8 cellular contexts compared by ENCODE assay signal in the genomic region with DNA sequence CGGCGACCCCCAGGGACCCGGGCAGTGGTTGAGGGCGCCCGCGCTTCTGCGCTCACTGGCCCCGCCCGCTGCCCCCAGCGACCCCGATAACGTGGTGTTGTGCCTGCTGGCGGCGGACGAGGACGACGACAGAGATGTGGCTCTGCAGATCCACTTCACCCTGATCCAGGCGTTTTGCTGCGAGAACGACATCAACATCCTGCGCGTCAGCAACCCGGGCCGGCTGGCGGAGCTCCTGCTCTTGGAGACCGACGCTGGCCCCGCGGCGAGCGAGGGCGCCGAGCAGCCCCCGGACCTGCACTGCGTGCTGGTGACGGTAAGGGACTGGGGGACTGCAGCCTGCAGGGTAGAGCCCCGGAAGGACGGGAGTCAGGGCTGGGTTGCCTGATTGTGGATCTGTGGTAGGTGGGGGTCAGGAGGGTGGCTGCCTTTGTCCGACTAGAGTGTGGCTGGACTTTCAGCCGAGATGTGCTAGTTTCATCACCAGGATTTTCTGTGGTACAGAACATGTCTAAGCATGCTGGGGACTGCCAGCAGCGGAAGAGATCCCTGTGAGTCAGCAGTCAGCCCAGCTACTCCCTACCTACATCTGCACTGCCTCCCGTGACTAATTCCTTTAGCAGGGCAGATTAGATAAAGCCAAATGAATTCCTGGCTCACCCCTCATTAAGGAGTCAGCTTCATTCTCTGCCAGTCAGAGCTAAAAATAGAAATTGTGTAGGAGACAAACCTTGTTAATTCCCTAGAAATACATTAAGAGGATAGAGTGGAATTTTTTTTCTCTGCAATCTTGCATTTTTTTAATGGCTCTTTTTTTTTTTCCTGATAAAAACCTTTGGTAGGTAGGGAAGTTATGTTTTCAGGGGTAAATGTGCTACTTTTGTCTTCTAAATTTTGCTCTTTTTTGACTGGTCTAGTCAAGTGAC. TPM values are rescaled to one million over a fixed set of nuclear protein-coding genes. Genes with fewer than 3 reads are reported as not detected.
DNase-seq lines count a peak whose midpoint lies in the region; ATAC-seq and TF ChIP-seq lines count a peak whose summit lies in the region.

No MANE protein-coding gene starts in this region.

- POLR2A ChIA-PET in CD4-positive, alpha-beta T cell (lab: Charles Lee): interaction anchor here (0.8 to 3.7 kb wide), 11 partner anchors 10 to 762 kb away, joined by 3 to 74 read pairs (median 9); a partner anchor contains a TSS
- POLR2A ChIA-PET in activated CD8-positive, alpha-beta T cell treated with anti-CD3 and anti-CD28 coated beads for 36 hours (lab: Charles Lee): interaction anchor here (0.6 to 5.0 kb wide), 10 partner anchors 10 to 354 kb away, joined by 3 to 33 read pairs (median 4); no protein-coding TSS in a partner anchor

- H3K27me3 Mint-ChIP-seq in CD4-positive, alpha-beta T cell: no peaks in the 10 kb centered on the region
- H3K27me3 Mint-ChIP-seq in activated CD8-positive, alpha-beta T cell treated with anti-CD3 and anti-CD28 coated beads for 36 hours: no peaks in the 10 kb centered on the region

- no peak overlapping the region for H3K27ac ChIP-seq in CD4-positive, alpha-beta T cell (ENCODE audit: low read depth, low read length)

- peaks cover 28% of the 10 kb centered on the region for H3K4me1 Mint-ChIP-seq in CD4-positive, alpha-beta T cell (ENCODE audit: low read depth)
- H3K4me1 Mint-ChIP-seq in activated CD8-positive, alpha-beta T cell treated with anti-CD3 and anti-CD28 coated beads for 36 hours (ENCODE audit: low read depth): peaks cover 52% of the 10 kb centered on the region

- no peaks in the 10 kb centered on the region for H3K9me3 ChIP-seq in CD4-positive, alpha-beta T cell (ENCODE audit: control insufficient read depth, low read length)

- DNase-seq in CD4-positive, alpha-beta T cell: peak; percentile 28 to 70 (median 51)
- DNase-seq in NCI-H82 (lab: John Stamatoyannopoulos, UW) (peak; percentile 97), lung microvascular endothelial cell (ENCODE audit: low read depth in 2 of 2) (peak; percentile 90 to 95)
- peak; percentile 74 for DNase-seq in activated CD8-positive, alpha-beta T cell treated with anti-CD3 and anti-CD28 coated beads for 36 hours
- DNase-seq in effector CD8-positive, alpha-beta T cell (lab: John Stamatoyannopoulos, UW): peak; percentile 39
- DNase-seq in stimulated activated CD8-positive, alpha-beta memory T cell treated with anti-CD3 and anti-CD28 coated beads, Interleukin-15, amount 100 ng/mL, for 1 hour (ENCODE audit: low read depth): peak; percentile 10

- peak overlapping the region; percentile 98 for H3K4me3 Mint-ChIP-seq in CD4-positive, alpha-beta T cell
- peak overlapping the region; percentile 90 for H3K4me3 Mint-ChIP-seq in activated CD8-positive, alpha-beta T cell treated with anti-CD3 and anti-CD28 coated beads for 36 hours

- intact Hi-C loops in CD4-positive, alpha-beta T cell (cut with DNase I, micrococcal nuclease): loop anchor here (2.0 to 10.0 kb wide), 4 partner anchors 72 to 1342 kb away; a partner anchor contains a TSS
- intact Hi-C loops in activated CD8-positive, alpha-beta T cell treated with anti-CD3 and anti-CD28 coated beads for 36 hours (cut with micrococcal nuclease): loop anchor here (5.0 to 10.0 kb wide), 2 partner anchors 51 to 352 kb away; no protein-coding TSS in a partner anchor

- peak; percentile 38 for ATAC-seq in CD4-positive, alpha-beta T cell (ENCODE audit: poor library complexity)
- ATAC-seq in GM19395 (IDR thresholded peaks at IDR 0.05; ENCODE audit: unreplicated experiment) (peak; percentile 30), HG03565 (IDR thresholded peaks at IDR 0.05; ENCODE audit: unreplicated experiment) (peak; percentile 15)
- peak; percentile 19 for ATAC-seq in activated CD8-positive, alpha-beta T cell treated with anti-CD3 and anti-CD28 coated beads for 36 hours

- H3K9me3 Mint-ChIP-seq in CD4-positive, alpha-beta T cell: no peaks in the 10 kb centered on the region
- no peaks in the 10 kb centered on the region for H3K9me3 Mint-ChIP-seq in activated CD8-positive, alpha-beta T cell treated with anti-CD3 and anti-CD28 coated beads for 36 hours

- H3K36me3 Mint-ChIP-seq in CD4-positive, alpha-beta T cell (ENCODE audit: low read depth): peaks cover 16% of the 10 kb centered on the region
- peaks cover 34% of the 10 kb centered on the region for H3K36me3 Mint-ChIP-seq in activated CD8-positive, alpha-beta T cell treated with anti-CD3 and anti-CD28 coated beads for 36 hours (ENCODE audit: low read depth)

- CTCF ChIA-PET in CD4-positive, alpha-beta T cell (lab: Charles Lee): interaction anchor here (1.4 kb wide), 1 partner anchor 12 kb away, joined by 4 read pairs; no protein-coding TSS in a partner anchor
- CTCF ChIA-PET in activated CD8-positive, alpha-beta T cell treated with anti-CD3 and anti-CD28 coated beads for 36 hours (lab: Charles Lee): interaction anchor here (0.7 to 4.3 kb wide), 7 partner anchors 10 to 151 kb away, joined by 3 to 30 read pairs (median 4); no protein-coding TSS in a partner anchor

- H3K27ac Mint-ChIP-seq in CD4-positive, alpha-beta T cell: peak overlapping the region; percentile 89
- peak overlapping the region; percentile 97 for H3K27ac Mint-ChIP-seq in activated CD8-positive, alpha-beta T cell treated with anti-CD3 and anti-CD28 coated beads for 36 hours

- TF ChIP-seq CTCF in CD4-positive, alpha-beta T cell (IDR thresholded peaks at IDR 0.05): no peak
- TF ChIP-seq CTCF in activated CD8-positive, alpha-beta T cell treated with anti-CD3 and anti-CD28 coated beads for 36 hours (IDR thresholded peaks at IDR 0.05): no peak

- no peaks in the 10 kb centered on the region for H3K27me3 ChIP-seq in CD4-positive, alpha-beta T cell (ENCODE audit: control insufficient read depth, insufficient read depth, low read length)

RNA-seq across cellular contexts. Expression of a gene that starts 1.5 kb away (rescaled TPM):
- total RNA-seq in CD4-positive, alpha-beta T cell: 100 to 1,000 TPM; 136 to 140 TPM
- total RNA-seq in activated CD8-positive, alpha-beta T cell treated with anti-CD3 and anti-CD28 coated beads for 36 hours: 10 to 100 TPM; 33.5 to 34.3 TPM
- total RNA-seq in lung microvascular endothelial cell: 10.9 and 27.2 TPM in 2 replicates

Comparison
In these comparisons a context has a peak if more than half of its experiments do, and no peak if none do; other contexts are left out.
1. DNase-seq: peak in every context shown above with its lines; median percentile 97 in NCI-H82; 92 in lung microvascular endothelial cell; 74 in activated CD8-positive, alpha-beta T cell treated with anti-CD3 and anti-CD28 coated beads for 36 hours; 51 in CD4-positive, alpha-beta T cell; 39 in effector CD8-positive, alpha-beta T cell; 10 in stimulated activated CD8-positive, alpha-beta memory T cell treated with anti-CD3 and anti-CD28 coated beads, Interleukin-15, amount 100 ng/mL, for 1 hour.